ENCODE assay signal across 17 cellular contexts in genomic region chr1:226706664-226707063, GRCh38. TPM values are rescaled to one million over a fixed set of nuclear protein-coding genes. Genes with fewer than 3 reads are reported as not detected.
DNase-seq lines count a peak whose midpoint lies in the region; ATAC-seq lines count a peak whose summit lies in the region.
"Had no signal": no experiment of that assay in that cellular context is flagged by ENCODE, and none has a peak within 500 bp of the region (broad histone marks: within the 10 kb centered on the region; RNA-seq: fewer than 3 reads in every experiment).

No MANE protein-coding gene starts in this region.

- H3K4me3 ChIP-seq in thymus (ENCODE audit: low read length), result no peak overlapping the region
- H3K4me3 ChIP-seq: psoas muscle, tibial nerve had no signal

- peak overlapping the region; percentile 67 for H3K27ac Mint-ChIP-seq in activated T-cell treated with anti-CD3 and anti-CD28 coated beads, Interleukin-2, amount 50 U/mL, for 72 hours
- H3K27ac Mint-ChIP-seq: activated naive CD4-positive, alpha-beta T cell treated with anti-CD3 and anti-CD28 coated beads, Interleukin-2, amount 10 ng/mL, durations not matched to agents 7 days and 5 days had no signal

- WGBS in thymus, result 90% methylated on average over 4 of the region's 4 CpGs

- H3K36me3 Mint-ChIP-seq in activated T-cell treated with anti-CD3 and anti-CD28 coated beads, Interleukin-2, amount 50 U/mL, for 72 hours (ENCODE audit: insufficient read depth in 2 of 2), result peaks cover 3 to 17% of the 10 kb centered on the region in 2 donors

- no peaks in the 10 kb centered on the region for H3K9me3 ChIP-seq in thymus (ENCODE audit: control insufficient read depth)
- H3K9me3 ChIP-seq: psoas muscle, tibial nerve had no signal

- no peak for DNase-seq in activated T-cell treated with anti-CD3 and anti-CD28 coated beads, Interleukin-2, amount 50 U/mL, for 72 hours
- DNase-seq in activated T-cell treated with anti-CD3 and anti-CD28 coated beads, Interleukin-2, amount 50 U/mL, for 48 hours, result no peak
- peak; percentile 94 for DNase-seq in NCI-H1694 (lab: John Stamatoyannopoulos, UW)
- DNase-seq in caudate nucleus (lab: John Stamatoyannopoulos, UW), result peak in 1 of 61 donors; percentile 17
- DNase-seq in NCI-H526 (lab: John Stamatoyannopoulos, UW), result no peak
- no peak for DNase-seq in NOMO-1 (lab: John Stamatoyannopoulos, UW; ENCODE audit: unreplicated experiment in 2 of 2)
- no peak for DNase-seq in 8988T
- DNase-seq: activated naive CD4-positive, alpha-beta T cell treated with anti-CD3 and anti-CD28 coated beads, Interleukin-2, amount 10 ng/mL, durations not matched to agents 7 days and 5 days; DMS53; effector memory CD4-positive, alpha-beta T cell; GOT3; MM.1S; NCI-H345; psoas muscle; stimulated activated CD4-positive, alpha-beta T cell treated with anti-CD3 and anti-CD28 coated beads, Interleukin-15, amount 100 ng/mL, for 24 hours had no signal

- peaks cover 30% of the 10 kb centered on the region for H3K36me3 ChIP-seq in thymus (ENCODE audit: control insufficient read depth, insufficient read depth)
- H3K36me3 ChIP-seq: tibial nerve had no signal

- no peaks in the 10 kb centered on the region for H3K27me3 Mint-ChIP-seq in activated T-cell treated with anti-CD3 and anti-CD28 coated beads, Interleukin-2, amount 50 U/mL, for 72 hours (ENCODE audit: low read depth)

- no peak overlapping the region for H3K4me3 Mint-ChIP-seq in activated T-cell treated with anti-CD3 and anti-CD28 coated beads, Interleukin-2, amount 50 U/mL, for 72 hours
- H3K4me3 Mint-ChIP-seq: activated naive CD4-positive, alpha-beta T cell treated with anti-CD3 and anti-CD28 coated beads, Interleukin-2, amount 10 ng/mL, durations not matched to agents 7 days and 5 days had no signal

- no peaks in the 10 kb centered on the region for H3K27me3 ChIP-seq in thymus (ENCODE audit: control insufficient read depth, insufficient read depth)
- H3K27me3 ChIP-seq: tibial nerve had no signal

- no peaks in the 10 kb centered on the region for H3K9me3 Mint-ChIP-seq in activated T-cell treated with anti-CD3 and anti-CD28 coated beads, Interleukin-2, amount 50 U/mL, for 72 hours
- H3K9me3 Mint-ChIP-seq: activated naive CD4-positive, alpha-beta T cell treated with anti-CD3 and anti-CD28 coated beads, Interleukin-2, amount 10 ng/mL, durations not matched to agents 7 days and 5 days had no signal

- H3K27ac ChIP-seq in caudate nucleus (ENCODE audit: low read depth, low read length) (peak overlapping the region; percentile 33), thymus (ENCODE audit: low read depth) (peak overlapping the region; percentile 26)
- H3K27ac ChIP-seq: psoas muscle had no signal

- peaks cover 52% of the 10 kb centered on the region for H3K4me1 ChIP-seq in thymus (ENCODE audit: control insufficient read depth, insufficient read depth, low read length)

- H3K4me1 Mint-ChIP-seq in activated T-cell treated with anti-CD3 and anti-CD28 coated beads, Interleukin-2, amount 50 U/mL, for 72 hours (ENCODE audit: low read depth), result peaks cover 82% of the 10 kb centered on the region

- ATAC-seq in activated T-cell treated with anti-CD3 and anti-CD28 coated beads, Interleukin-2, amount 50 U/mL, for 72 hours (replicated peaks in 1 of 2), result no peak
- ATAC-seq: psoas muscle had no signal

RNA-seq across cellular contexts. Expression of gene ITPKB, which starts 32.4 kb away (rescaled TPM):
- total RNA-seq in activated T-cell treated with anti-CD3 and anti-CD28 coated beads, Interleukin-2, amount 50 U/mL, for 72 hours, result 10 to 100 TPM; 50.7 to 58.0 TPM
- 32.0 TPM for polyA plus RNA-seq in thymus
